Comparison of ENCODE assay signal across 34 cellular contexts in the genomic region with DNA sequence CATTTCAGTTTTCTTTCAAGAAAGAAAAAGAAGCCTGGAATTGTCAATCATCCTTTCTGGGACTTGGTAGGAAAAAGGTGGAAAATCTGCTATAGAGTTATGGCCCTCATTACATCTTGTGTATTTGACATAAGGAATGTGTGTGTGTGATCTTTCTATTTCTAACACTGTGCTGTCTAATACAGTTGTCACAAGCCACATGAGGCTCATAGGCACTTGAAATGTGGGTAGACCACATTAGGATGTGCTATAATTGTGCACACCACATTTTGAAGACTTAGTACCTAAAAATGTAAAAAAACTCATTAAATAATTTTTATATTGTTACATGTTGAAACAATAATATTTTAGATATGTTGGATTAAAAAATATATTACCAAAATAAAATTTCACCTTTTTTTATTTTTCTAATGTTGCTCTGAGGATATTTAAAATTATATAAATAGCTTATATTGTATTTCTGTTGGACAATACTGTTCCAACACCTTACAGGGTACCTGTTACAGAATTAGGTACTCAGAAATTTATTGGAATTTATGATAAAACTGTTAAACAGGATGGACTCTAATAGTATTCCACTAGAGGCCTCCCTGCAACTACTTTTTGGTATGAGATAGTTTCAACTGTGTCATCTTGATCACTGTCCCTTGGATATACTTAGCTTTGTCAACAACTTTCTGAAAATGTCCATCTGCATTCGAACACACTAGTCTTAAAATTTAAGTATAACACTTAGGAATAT. TPM values are rescaled to one million over a fixed set of nuclear protein-coding genes. Genes with fewer than 3 reads are reported as not detected.
DNase-seq lines count a peak whose midpoint lies in the region; ATAC-seq and TF ChIP-seq lines count a peak whose summit lies in the region.
"Had no signal": no experiment of that assay in that cellular context is flagged by ENCODE, and none has a peak within 500 bp of the region (broad histone marks: within the 10 kb centered on the region; RNA-seq: fewer than 3 reads in every experiment).

No MANE protein-coding gene starts in this region.

- H3K79me2 ChIP-seq in MM.1S (ENCODE audit: low read length): 0 out of 2 replicates have a peak, but pooled peaks cover 3% of the 10 kb centered on the region
- peaks cover 39% of the 10 kb centered on the region for H3K79me2 ChIP-seq in Karpas-422 (ENCODE audit: low read length)

- H3K4me2 ChIP-seq in MM.1S (ENCODE audit: low read depth, low read length) (no peak overlapping the region), Karpas-422 (ENCODE audit: low read depth, low read length, poor library complexity, severe bottlenecking) (no peak overlapping the region)

- no peak for TF ChIP-seq POLR2A in gastrocnemius medialis (IDR thresholded peaks at IDR 0.05)

- H3K27ac ChIP-seq in right atrium auricular region (no peak overlapping the region), MM.1S (ENCODE audit: low read length) (no peak overlapping the region), gastrocnemius medialis (no peak overlapping the region), Karpas-422 (ENCODE audit: low read length) (no peak overlapping the region)
- H3K27ac ChIP-seq: ascending aorta, coronary artery, RWPE1, spleen, testis had no signal

- no peak overlapping the region for H3K4me3 ChIP-seq in right atrium auricular region
- no peak overlapping the region for H3K4me3 ChIP-seq in MM.1S (ENCODE audit: low read length)
- H3K4me3 ChIP-seq in gastrocnemius medialis: no peak overlapping the region
- H3K4me3 ChIP-seq in Karpas-422 (ENCODE audit: low read length): no peak overlapping the region
- H3K4me3 ChIP-seq: ascending aorta, coronary artery, HAP-1, spleen, testis had no signal

- H4K20me1 ChIP-seq in MM.1S (ENCODE audit: insufficient read depth, low read length) (no peaks in the 10 kb centered on the region), Karpas-422 (ENCODE audit: insufficient read depth, low read depth, low read length) (no peaks in the 10 kb centered on the region)

- TF ChIP-seq CTCF in right atrium auricular region (IDR thresholded peaks at IDR 0.05) (peak in 1 of 2 donors; percentile 21), MM.1S (IDR thresholded peaks at IDR 0.05; ENCODE audit: low read length) (peak; percentile 42), gastrocnemius medialis (IDR thresholded peaks at IDR 0.05 in 4 of 5, conservative IDR thresholded peaks at IDR 0.05 in 1 of 5) (peak in 4 of 5 experiments; percentile 17 to 38 (median 36))

- H3K27me3 ChIP-seq in right atrium auricular region (no peaks in the 10 kb centered on the region), MM.1S (replicated peaks; ENCODE audit: insufficient read depth, low read length) (no peaks in the 10 kb centered on the region), gastrocnemius medialis (no peaks in the 10 kb centered on the region), Karpas-422 (ENCODE audit: low read length) (no peaks in the 10 kb centered on the region)
- H3K27me3 ChIP-seq: ascending aorta, spleen, testis had no signal

- DNase-seq in Right ventricle myocardium superior (no peak), right atrium auricular region (ENCODE audit: low spot score) (no peak), MM.1S (peak; percentile 63), globus pallidus (ENCODE audit: low spot score) (peak; percentile 55), gastrocnemius medialis (no peak), epidermal melanocyte (ENCODE audit: insufficient read length, low spot score) (no peak), Karpas-422 (no peak)
- DNase-seq: 8988T; activated CD4-positive, alpha-beta T cell treated with anti-CD3 and anti-CD28 coated beads, Interleukin-2, amount 50 U/mL, for 1 hour; activated CD4-positive, CD25-positive, alpha-beta regulatory T cell; activated gamma-delta T cell treated with Interleukin-2 at 50 U/mL for 16 hours; activated naive CD8-positive, alpha-beta T cell treated with anti-CD3 and anti-CD28 coated beads, Interleukin-2, amount 10 ng/mL, durations not matched to agents 7 days and 5 days; activated T-cell treated with anti-CD3 and anti-CD28 coated beads, Interleukin-2, amount 50 U/mL, for 1 hour; CD4-positive, CD25-positive, alpha-beta regulatory T cell; effector memory CD4-positive, alpha-beta T cell; erythroblast; islet precursor cell; naive thymus-derived CD8-positive, alpha-beta T cell; NCI-H1092; NCI-H187; NCI-H2171; NCI-H82; retina; spleen; stimulated activated CD4-positive, alpha-beta T cell treated with anti-CD3 and anti-CD28 coated beads, Interleukin-2, amount 100 ng/mL, for 24 hours; stimulated activated naive CD8-positive, alpha-beta T cell treated with anti-CD3 and anti-CD28 coated beads, Interleukin-15, Interleukin-2, amounts not matched to agents 100 U/mL and 50 U/mL, for 24 hours; testis had no signal

- H3K36me3 ChIP-seq in right atrium auricular region: no peaks in the 10 kb centered on the region
- H3K36me3 ChIP-seq in MM.1S (replicated peaks; ENCODE audit: insufficient read depth, low read length): no peaks in the 10 kb centered on the region
- no peaks in the 10 kb centered on the region for H3K36me3 ChIP-seq in gastrocnemius medialis
- H3K36me3 ChIP-seq in Karpas-422 (ENCODE audit: insufficient read depth, low read length): peaks cover 4% of the 10 kb centered on the region; the same call in 1 of the 2 replicates
- H3K36me3 ChIP-seq: ascending aorta, HAP-1 had no signal

- H2AFZ ChIP-seq in MM.1S (ENCODE audit: low read length): no peak overlapping the region
- no peak overlapping the region for H2AFZ ChIP-seq in Karpas-422 (ENCODE audit: low read length)

- H3K9ac ChIP-seq in MM.1S (ENCODE audit: low read length): no peak overlapping the region
- no peak overlapping the region for H3K9ac ChIP-seq in Karpas-422 (ENCODE audit: low read length)

- peaks cover 0 to 7% of the 10 kb centered on the region in 2 donors for H3K4me1 ChIP-seq in right atrium auricular region
- peaks cover 48% of the 10 kb centered on the region for H3K4me1 ChIP-seq in MM.1S (ENCODE audit: low read length)
- peaks cover 7 to 12% of the 10 kb centered on the region in 2 donors for H3K4me1 ChIP-seq in gastrocnemius medialis
- no peaks in the 10 kb centered on the region for H3K4me1 ChIP-seq in Karpas-422 (ENCODE audit: low read length)
- H3K4me1 ChIP-seq: testis had no signal

- peaks cover 32% of the 10 kb centered on the region for H3F3A ChIP-seq in MM.1S (ENCODE audit: insufficient read depth, low read length)

- H3K9me2 ChIP-seq in MM.1S (replicated peaks; ENCODE audit: insufficient read depth, low read length) (no peaks in the 10 kb centered on the region), Karpas-422 (replicated peaks; ENCODE audit: insufficient read depth, low read length) (no peaks in the 10 kb centered on the region)

- peak; percentile 52 for ATAC-seq in Right ventricle myocardium superior (ENCODE audit: poor library complexity)
- ATAC-seq in gastrocnemius medialis: peak; percentile 82 to 85
- ATAC-seq in HG02763 (IDR thresholded peaks at IDR 0.05; ENCODE audit: unreplicated experiment): no peak
- ATAC-seq: naive thymus-derived CD8-positive, alpha-beta T cell; stimulated activated naive CD8-positive, alpha-beta T cell treated with anti-CD3 and anti-CD28 coated beads, Interleukin-15, Interleukin-2, amounts not matched to agents 100 U/mL and 50 U/mL, for 24 hours had no signal

- intact Hi-C loops in Right ventricle myocardium superior (cut with DNase I): no loop called here
- intact Hi-C loops in gastrocnemius medialis (cut with DNase I; ENCODE audit: low total_unique reads): loop anchor here (2.0 kb wide), 2 partner anchors 47 to 149 kb away; no protein-coding TSS in a partner anchor

- no peaks in the 10 kb centered on the region for H3K9me3 ChIP-seq in right atrium auricular region
- H3K9me3 ChIP-seq in MM.1S (replicated peaks; ENCODE audit: insufficient read depth, low read length): no peaks in the 10 kb centered on the region
- no peaks in the 10 kb centered on the region for H3K9me3 ChIP-seq in gastrocnemius medialis
- H3K9me3 ChIP-seq in Karpas-422 (ENCODE audit: low read length): no peaks in the 10 kb centered on the region
- H3K9me3 ChIP-seq: ascending aorta, HAP-1, spleen, testis had no signal

- in situ Hi-C loops in gastrocnemius medialis (cut with MboI; ENCODE audit: low sequenced_read_pairs in 4 of 4): loop anchor here in 2 of 4 donors (10.0 to 25.0 kb wide), 2 partner anchors 139 to 142 kb away; partner anchors contain the start of gene CAVIN4 (in 1 of the 2)

RNA-seq across cellular contexts. Expression of gene MSANTD3, which starts 18.4 kb away (rescaled TPM):
- 15.5 TPM for total RNA-seq in Right ventricle myocardium superior
- total RNA-seq in right atrium auricular region: 10 to 100 TPM; 20.9 to 29.3 TPM
- 10 to 100 TPM; 23.3 to 62.6 (median 40.1) TPM for total RNA-seq in gastrocnemius medialis
- 36.4 and 41.3 TPM in 2 replicates for total RNA-seq in Karpas-422 (2014; rRNA removed; shearing (Covaris generic); ENCODE audit: low replicate concordance)

RNA-seq across cellular contexts. Expression of gene TMEFF1, which starts 27.6 kb away (rescaled TPM):
- not detected for total RNA-seq in Right ventricle myocardium superior
- total RNA-seq in right atrium auricular region: under 1 TPM in 1 of 2 donors, not detected in 1; 0.37 TPM
- total RNA-seq in gastrocnemius medialis: not detected
- not detected in 2 replicates for total RNA-seq in Karpas-422 (2014; rRNA removed; shearing (Covaris generic); ENCODE audit: low replicate concordance)
- total RNA-seq: ascending aorta; liver; T-helper 1 cell treated with Interleukin-12 subunit alpha and Interleukin-12 subunit beta and Interleukin-4 antibody, amounts not matched to agents 30 ng/mL and 1 ng/mL, for 36 hours had no signal

Comparison
In these comparisons a context has a peak if more than half of its experiments do, and no peak if none do; other contexts are left out.
1. DNase-seq: peak in MM.1S (single experiment) and globus pallidus (single experiment); none in Right ventricle myocardium superior (single experiment), right atrium auricular region (single experiment), gastrocnemius medialis (0 of 2), epidermal melanocyte (single experiment) and Karpas-422 (single experiment).